ENCODE assay signal across 11 cellular contexts in the genomic region with DNA sequence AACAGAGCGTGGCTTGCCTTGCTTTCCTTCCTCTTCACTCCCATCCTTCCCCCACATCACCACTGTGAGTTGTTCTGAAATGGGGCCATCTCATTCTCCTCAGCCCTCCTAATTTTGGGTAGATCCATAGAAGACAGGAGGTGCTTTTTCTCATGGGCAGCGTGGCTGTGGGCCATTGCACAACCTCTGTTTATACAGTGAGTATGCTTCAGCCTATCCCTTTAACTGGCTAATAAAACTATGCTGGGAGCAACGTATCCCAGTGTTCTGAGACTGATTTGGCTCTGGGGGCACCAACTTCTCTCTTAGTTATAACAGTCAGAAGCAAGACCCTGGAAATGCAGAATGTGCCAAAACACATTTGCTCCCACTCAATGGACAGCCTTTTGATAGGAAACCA.
DNase-seq lines count a peak whose midpoint lies in the region; ATAC-seq and TF ChIP-seq lines count a peak whose summit lies in the region.
"Had no signal": no experiment of that assay in that cellular context is flagged by ENCODE, and none has a peak within 500 bp of the region (broad histone marks: within the 10 kb centered on the region; RNA-seq: fewer than 3 reads in every experiment).

No MANE protein-coding gene starts in this region.

- H3K9me3 ChIP-seq in upper lobe of right lung, result no peaks in the 10 kb centered on the region

- no peaks in the 10 kb centered on the region for H3K9me3 Mint-ChIP-seq in activated naive CD4-positive, alpha-beta T cell treated with anti-CD3 and anti-CD28 coated beads, Interleukin-2, amount 50 U/mL, for 72 hours
- H3K9me3 Mint-ChIP-seq in activated CD4-positive, alpha-beta memory T cell treated with anti-CD3 and anti-CD28 coated beads for 36 hours, result no peaks in the 10 kb centered on the region

- TF ChIP-seq CTCF in upper lobe of right lung (IDR thresholded peaks at IDR 0.05), result no peak

- intact Hi-C loops in activated CD4-positive, alpha-beta memory T cell treated with anti-CD3 and anti-CD28 coated beads for 36 hours (cut with micrococcal nuclease), result no loop called here
- intact Hi-C loops in upper lobe of right lung (cut with DNase I), result no loop called here

- no peak for ATAC-seq in activated naive CD4-positive, alpha-beta T cell treated with anti-CD3 and anti-CD28 coated beads, Interleukin-2, amount 50 U/mL, for 72 hours
- ATAC-seq in upper lobe of right lung, result peak; percentile 74
- no peak for ATAC-seq in HG03432 (IDR thresholded peaks at IDR 0.05; ENCODE audit: unreplicated experiment)

- H3K27ac ChIP-seq in upper lobe of right lung, result no peak overlapping the region

- no peaks in the 10 kb centered on the region for H3K27me3 Mint-ChIP-seq in activated CD4-positive, alpha-beta memory T cell treated with anti-CD3 and anti-CD28 coated beads for 36 hours

- peak overlapping the region; percentile 64 to 84 for H3K27ac Mint-ChIP-seq in activated naive CD4-positive, alpha-beta T cell treated with anti-CD3 and anti-CD28 coated beads, Interleukin-2, amount 50 U/mL, for 72 hours
- H3K27ac Mint-ChIP-seq in activated CD4-positive, alpha-beta memory T cell treated with anti-CD3 and anti-CD28 coated beads for 36 hours, result peak overlapping the region; percentile 85

- no peak for DNase-seq in activated naive CD4-positive, alpha-beta T cell treated with anti-CD3 and anti-CD28 coated beads, Interleukin-2, amount 50 U/mL, for 72 hours (ENCODE audit: low spot score in 2 of 2)
- DNase-seq in activated naive CD4-positive, alpha-beta T cell (lab: John Stamatoyannopoulos, UW), result no peak
- DNase-seq in activated CD4-positive, alpha-beta memory T cell treated with anti-CD3 and anti-CD28 coated beads for 36 hours, result no peak
- DNase-seq in hepatic stellate cell (ENCODE audit: low spot score) (peak; percentile 6), upper lobe of right lung (no peak), NCI-H2227 treated with DMSO at 0.1 percent for 48 hours (lab: John Stamatoyannopoulos, UW) (no peak), SIG-M5 treated with dmso at 0.1 percent for 504 hours (lab: John Stamatoyannopoulos, UW; ENCODE audit: unreplicated experiment) (no peak)
- DNase-seq: foreskin melanocyte, mesendoderm, small intestine had no signal

- POLR2A ChIA-PET in activated CD4-positive, alpha-beta memory T cell treated with anti-CD3 and anti-CD28 coated beads for 36 hours (lab: Charles Lee), result interaction anchor here (0.7 to 5.9 kb wide), 6 partner anchors 9 to 36 kb away, joined by 3 to 45 read pairs (median 28); no protein-coding TSS in a partner anchor

- no peaks in the 10 kb centered on the region for H3K36me3 ChIP-seq in upper lobe of right lung

- H3K4me3 ChIP-seq in upper lobe of right lung, result no peak overlapping the region

- peaks cover 91% of the 10 kb centered on the region for H3K4me1 Mint-ChIP-seq in activated CD4-positive, alpha-beta memory T cell treated with anti-CD3 and anti-CD28 coated beads for 36 hours (ENCODE audit: low read depth)

- peaks cover 10% of the 10 kb centered on the region for H3K4me1 ChIP-seq in upper lobe of right lung

- peaks cover 0 to 18% of the 10 kb centered on the region in 2 donors for H3K36me3 Mint-ChIP-seq in activated naive CD4-positive, alpha-beta T cell treated with anti-CD3 and anti-CD28 coated beads, Interleukin-2, amount 50 U/mL, for 72 hours
- peaks cover 11% of the 10 kb centered on the region for H3K36me3 Mint-ChIP-seq in activated CD4-positive, alpha-beta memory T cell treated with anti-CD3 and anti-CD28 coated beads for 36 hours

- peak overlapping the region; percentile 50 for H3K4me3 Mint-ChIP-seq in activated CD4-positive, alpha-beta memory T cell treated with anti-CD3 and anti-CD28 coated beads for 36 hours

- CTCF ChIA-PET in activated CD4-positive, alpha-beta memory T cell treated with anti-CD3 and anti-CD28 coated beads for 36 hours (lab: Charles Lee), result interaction anchor here (0.6 to 4.0 kb wide), 7 partner anchors 8 to 268 kb away, joined by 3 to 24 read pairs (median 4); no protein-coding TSS in a partner anchor

- H3K27me3 ChIP-seq in upper lobe of right lung, result no peaks in the 10 kb centered on the region
